In the genomic region with DNA sequence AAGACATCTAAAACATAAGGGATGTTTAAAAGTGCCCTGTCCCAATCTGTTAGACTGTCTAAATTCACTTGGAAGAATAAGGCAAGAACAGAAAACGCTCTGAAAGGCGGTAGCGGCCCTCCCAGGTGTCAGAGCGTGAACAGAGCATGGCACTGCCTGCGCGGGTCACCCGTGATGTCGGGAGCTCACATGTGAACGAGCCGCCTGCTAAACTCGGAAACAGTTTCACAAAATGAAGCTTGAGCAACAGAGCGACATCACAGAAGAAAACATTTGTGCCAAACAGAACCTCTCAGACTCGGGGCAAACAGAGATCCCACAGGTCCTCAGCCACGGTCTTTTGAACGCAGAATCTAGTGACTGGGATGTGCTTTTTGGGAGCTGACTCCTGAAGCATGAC, we compare ENCODE assay signal across 16 cellular contexts. TPM values are rescaled to one million over a fixed set of nuclear protein-coding genes. Genes with fewer than 3 reads are reported as not detected.
DNase-seq lines count a peak whose midpoint lies in the region; ATAC-seq and TF ChIP-seq lines count a peak whose summit lies in the region.
"Had no signal": no experiment of that assay in that cellular context is flagged by ENCODE, and none has a peak within 500 bp of the region (broad histone marks: within the 10 kb centered on the region; RNA-seq: fewer than 3 reads in every experiment).

No MANE protein-coding gene starts in this region.

- no peak for TF ChIP-seq POLR2A in HCT116 (IDR thresholded peaks at IDR 0.05; ENCODE audit: borderline replicate concordance, extremely low read depth, insufficient read depth, insufficient read length)

- peak overlapping the region; percentile 83 for H3K4me2 ChIP-seq in BLaER1
- no peak overlapping the region for H3K4me2 ChIP-seq in HCT116 (ENCODE audit: low read length)
- H3K4me2 ChIP-seq: smooth muscle cell had no signal

- peaks cover 44% of the 10 kb centered on the region for H3K36me3 ChIP-seq in BLaER1
- peaks cover 10 to 32% of the 10 kb centered on the region in 2 experiments; a peak in 3 of 4 replicates for H3K36me3 ChIP-seq in HCT116 (ENCODE audit: control insufficient read depth in 1 of 2, insufficient read depth in 2 of 2, low read length in 2 of 2)
- H3K36me3 ChIP-seq in adipocyte (ENCODE audit: control insufficient read depth, insufficient read depth, low read length, severe bottlenecking): peaks cover 46% of the 10 kb centered on the region
- peaks cover 9% of the 10 kb centered on the region for H3K36me3 ChIP-seq in A673 (ENCODE audit: insufficient read depth, low read length, poor library complexity, severe bottlenecking)
- peaks cover 42% of the 10 kb centered on the region for H3K36me3 ChIP-seq in brain microvascular endothelial cell (replicated peaks)

- peaks cover 68% of the 10 kb centered on the region for H4K20me1 ChIP-seq in BLaER1
- no peaks in the 10 kb centered on the region for H4K20me1 ChIP-seq in HCT116 (ENCODE audit: insufficient read depth)

- no peak overlapping the region; the same call in 1 of the 2 replicates for H3K4me3 ChIP-seq in BLaER1
- no peak overlapping the region for H3K4me3 ChIP-seq in HCT116 (replicated peaks in 1 of 2; ENCODE audit: low read depth in 1 of 2, low read length in 2 of 2)
- no peak overlapping the region for H3K4me3 ChIP-seq in adipocyte (ENCODE audit: low read length)
- H3K4me3 ChIP-seq in A673 (ENCODE audit: low read depth, low read length, poor library complexity, severe bottlenecking): no peak overlapping the region
- no peak overlapping the region for H3K4me3 ChIP-seq in brain microvascular endothelial cell (ENCODE audit: low read depth, low read length)
- H3K4me3 ChIP-seq: GM12878, smooth muscle cell had no signal

- peaks cover 58% of the 10 kb centered on the region for H3K4me1 ChIP-seq in BLaER1
- H3K4me1 ChIP-seq in HCT116 (ENCODE audit: control insufficient read depth in 1 of 2, insufficient read depth in 2 of 2, low read length in 2 of 2): peaks cover 0 to 18% of the 10 kb centered on the region in 2 experiments; a peak in 2 of 4 replicates
- peaks cover 5% of the 10 kb centered on the region for H3K4me1 ChIP-seq in adipocyte (ENCODE audit: control insufficient read depth, insufficient read depth, low read length)
- H3K4me1 ChIP-seq in A673 (ENCODE audit: insufficient read depth, low read length, poor library complexity, severe bottlenecking): peaks cover 9% of the 10 kb centered on the region

- H3K9ac ChIP-seq in BLaER1: peak overlapping the region; percentile 51; the same call in 1 of the 2 replicates
- no peak overlapping the region for H3K9ac ChIP-seq in HCT116 (ENCODE audit: low read length)
- H3K9ac ChIP-seq in adipocyte (ENCODE audit: low read length): peak overlapping the region; percentile 44

- H3K9me3 ChIP-seq in BLaER1 (no peaks in the 10 kb centered on the region), HCT116 (ENCODE audit: control insufficient read depth in 1 of 2, insufficient read depth in 1 of 2, low read depth in 1 of 2, low read length in 2 of 2) (no peaks in the 10 kb centered on the region), adipocyte (ENCODE audit: control insufficient read depth, low read length) (no peaks in the 10 kb centered on the region), A673 (ENCODE audit: low read depth, low read length, poor library complexity, severe bottlenecking) (no peaks in the 10 kb centered on the region)

- no TSS peak for BruUV-seq in HCT116 (replicated peaks; lab: Mats Ljungman, UMichigan)
- no TSS peak for BruUV-seq in A673 (replicated peaks; lab: Mats Ljungman, UMichigan)

- no peak for TF ChIP-seq RAD21 in HCT116 (IDR thresholded peaks at IDR 0.05; ENCODE audit: low read depth)

- no peak overlapping the region for H3K4me3 Mint-ChIP-seq in nephron progenitor cell
- H3K4me3 Mint-ChIP-seq: activated CD4-positive, alpha-beta T cell treated with anti-CD3 and anti-CD28 coated beads, Interleukin-2, amount 10 ng/mL, durations not matched to agents 24 days and 14 days; activated T-helper 1 cell treated with anti-CD3 and anti-CD28 coated beads, Interleukin-12 subunit alpha, Interleukin-12 subunit beta, Interleukin-2, Interleukin-4 antibody, amounts not matched to agents 30 ng/mL and 10 ng/mL and 1 ng/mL, durations not matched to agents 14 hours and 24 hours and 36 hours; T-helper 2 cell treated with Interferon-gamma antibody and Interleukin-4, amounts not matched to agents 5 μg/mL and 100 μg/mL, for 36 hours had no signal

- H3K36me3 Mint-ChIP-seq in nephron progenitor cell (ENCODE audit: low read depth): peaks cover 28% of the 10 kb centered on the region

- no peaks in the 10 kb centered on the region for H3K9me2 ChIP-seq in HCT116 (ENCODE audit: insufficient read depth)

- RAD21 ChIA-PET in HCT116 (lab: Charles Lee; ENCODE audit: low non-redundant PET in 1 of 2, low total read pairs in 2 of 2, uncharacterized antibody in 2 of 2, unreplicated experiment in 2 of 2): no interaction called here

- no peak overlapping the region for H2AFZ ChIP-seq in HCT116 (ENCODE audit: low read depth, low read length, poor library complexity, severe bottlenecking)

- DNase-seq in HCT116 (ENCODE audit: low read depth, low spot score) (no peak), adipocyte (ENCODE audit: low read depth) (no peak), nephron progenitor cell (no peak), A673 (ENCODE audit: low spot score) (no peak), brain microvascular endothelial cell (no peak), NCI-H187 (lab: John Stamatoyannopoulos, UW) (no peak)
- DNase-seq: MM.1S, NCI-H524 treated with DMSO at 0.1 percent for 48 hours, occipital lobe had no signal

- H3K27ac ChIP-seq in BLaER1 (peak overlapping the region; percentile 19), HCT116 (ENCODE audit: low read depth, low read length) (peak overlapping the region; percentile 21; the same call in 1 of the 2 replicates), A673 (ENCODE audit: low read depth, low read length, poor library complexity, severe bottlenecking) (no peak overlapping the region), brain microvascular endothelial cell (no peak overlapping the region)

- no peak for ATAC-seq in HCT116
- ATAC-seq in GM21528 (IDR thresholded peaks at IDR 0.05; ENCODE audit: low FRiP score, unreplicated experiment): no peak

- H3K79me2 ChIP-seq in HCT116 (ENCODE audit: insufficient read depth, low read length): peaks cover 52% of the 10 kb centered on the region

- in situ Hi-C loops in brain microvascular endothelial cell (cut with HindIII; ENCODE audit: low pct_ligation_motif_present, low sequenced_read_pairs): loop anchor here (25.0 kb wide), 1 partner anchor 568 kb away; a partner anchor contains a TSS

- peak overlapping the region; percentile 36 for H3K27ac Mint-ChIP-seq in nephron progenitor cell
- H3K27ac Mint-ChIP-seq: activated CD4-positive, alpha-beta T cell treated with anti-CD3 and anti-CD28 coated beads, Interleukin-2, amount 10 ng/mL, durations not matched to agents 24 days and 14 days; activated T-helper 1 cell treated with anti-CD3 and anti-CD28 coated beads, Interleukin-12 subunit alpha, Interleukin-12 subunit beta, Interleukin-2, Interleukin-4 antibody, amounts not matched to agents 30 ng/mL and 10 ng/mL and 1 ng/mL, durations not matched to agents 14 hours and 24 hours and 36 hours; T-helper 2 cell treated with Interferon-gamma antibody and Interleukin-4, amounts not matched to agents 5 μg/mL and 100 μg/mL, for 36 hours had no signal

- TF ChIP-seq CTCF in HCT116 (IDR thresholded peaks at IDR 0.05 in 2 of 3, conservative IDR thresholded peaks at IDR 0.05 in 1 of 3; ENCODE audit: borderline replicate concordance in 1 of 3, insufficient read depth in 1 of 3, low read depth in 2 of 3, low read length in 2 of 3) (no peak), nephron progenitor cell (IDR thresholded peaks at IDR 0.05) (no peak), A673 (conservative IDR thresholded peaks at IDR 0.05; ENCODE audit: low read depth, low read length) (no peak), brain microvascular endothelial cell (IDR thresholded peaks at IDR 0.05; ENCODE audit: low read depth, low read length, missing control alignments) (no peak)

- CTCF ChIA-PET in HCT116 (lab: Charles Lee): interaction anchor here (0.9 to 2.1 kb wide), 4 partner anchors 77 to 451 kb away, joined by 3 to 7 read pairs (median 4); a partner anchor contains a TSS
- CTCF ChIA-PET in A673 (lab: Charles Lee): no interaction called here

- H3K9me3 Mint-ChIP-seq in nephron progenitor cell: no peaks in the 10 kb centered on the region
- H3K9me3 Mint-ChIP-seq: activated CD4-positive, alpha-beta T cell treated with anti-CD3 and anti-CD28 coated beads, Interleukin-2, amount 10 ng/mL, durations not matched to agents 24 days and 14 days; activated T-helper 1 cell treated with anti-CD3 and anti-CD28 coated beads, Interleukin-12 subunit alpha, Interleukin-12 subunit beta, Interleukin-2, Interleukin-4 antibody, amounts not matched to agents 30 ng/mL and 10 ng/mL and 1 ng/mL, durations not matched to agents 14 hours and 24 hours and 36 hours; T-helper 2 cell treated with Interferon-gamma antibody and Interleukin-4, amounts not matched to agents 5 μg/mL and 100 μg/mL, for 36 hours had no signal

- POLR2A ChIA-PET in HCT116 (lab: Charles Lee): no interaction called here
- POLR2A ChIA-PET in A673 (lab: Charles Lee; ENCODE audit: low non-redundant PET): no interaction called here

- H3K4me1 Mint-ChIP-seq in nephron progenitor cell: peaks cover 24% of the 10 kb centered on the region
- H3K4me1 Mint-ChIP-seq: activated CD4-positive, alpha-beta T cell treated with anti-CD3 and anti-CD28 coated beads, Interleukin-2, amount 10 ng/mL, durations not matched to agents 24 days and 14 days had no signal

- H3K27me3 ChIP-seq in BLaER1: no peaks in the 10 kb centered on the region
- H3K27me3 ChIP-seq in HCT116 (ENCODE audit: insufficient read depth, low read length): no peaks in the 10 kb centered on the region
- no peaks in the 10 kb centered on the region for H3K27me3 ChIP-seq in adipocyte (replicated peaks; ENCODE audit: control insufficient read depth, insufficient read depth, low read length)
- no peaks in the 10 kb centered on the region for H3K27me3 ChIP-seq in A673 (replicated peaks; ENCODE audit: insufficient read depth, low read depth, low read length, poor library complexity)
- H3K27me3 ChIP-seq in brain microvascular endothelial cell (replicated peaks): no peaks in the 10 kb centered on the region

- intact Hi-C loops in HCT116 (cut with micrococcal nuclease): loop anchor here (1.0 to 2.0 kb wide), 4 partner anchors 107 to 542 kb away; a partner anchor contains a TSS
- intact Hi-C loops in A673 (cut with micrococcal nuclease; ENCODE audit: unreplicated experiment): loop anchor here (1.0 to 10.0 kb wide), 2 partner anchors 107 to 450 kb away; a partner anchor contains a TSS

- peaks cover 3% of the 10 kb centered on the region for H3K27me3 Mint-ChIP-seq in nephron progenitor cell (ENCODE audit: low read depth, poor library complexity)
- H3K27me3 Mint-ChIP-seq: activated CD4-positive, alpha-beta T cell treated with anti-CD3 and anti-CD28 coated beads, Interleukin-2, amount 10 ng/mL, durations not matched to agents 24 days and 14 days had no signal

RNA-seq across cellular contexts. Expression of a gene that starts 12.8 kb away (rescaled TPM):
- total RNA-seq in HCT116 (2021; ENCODE audit: unreplicated experiment) (102 TPM), A673 (2021) (76.9 and 85.8 TPM in 2 replicates)
- 92.5 and 93.5 TPM in 2 replicates for polyA plus RNA-seq in HCT116 (2012)

RNA-seq across cellular contexts. Expression of a gene that starts 42.3 kb away (rescaled TPM):
- total RNA-seq in HCT116 (2021; ENCODE audit: unreplicated experiment) (19.9 TPM), A673 (2021) (21.2 and 25.9 TPM in 2 replicates)
- polyA plus RNA-seq in HCT116 (2012): 7.6 and 9.6 TPM in 2 replicates

Comparison
In these comparisons a context has a peak if more than half of its experiments do, and no peak if none do; other contexts are left out.
1. H3K27ac ChIP-seq: peak in BLaER1 (single experiment) and HCT116 (single experiment); none in A673 (single experiment) and brain microvascular endothelial cell (single experiment).